Comparison of ENCODE assay signal across 8 cellular contexts in the genomic region with DNA sequence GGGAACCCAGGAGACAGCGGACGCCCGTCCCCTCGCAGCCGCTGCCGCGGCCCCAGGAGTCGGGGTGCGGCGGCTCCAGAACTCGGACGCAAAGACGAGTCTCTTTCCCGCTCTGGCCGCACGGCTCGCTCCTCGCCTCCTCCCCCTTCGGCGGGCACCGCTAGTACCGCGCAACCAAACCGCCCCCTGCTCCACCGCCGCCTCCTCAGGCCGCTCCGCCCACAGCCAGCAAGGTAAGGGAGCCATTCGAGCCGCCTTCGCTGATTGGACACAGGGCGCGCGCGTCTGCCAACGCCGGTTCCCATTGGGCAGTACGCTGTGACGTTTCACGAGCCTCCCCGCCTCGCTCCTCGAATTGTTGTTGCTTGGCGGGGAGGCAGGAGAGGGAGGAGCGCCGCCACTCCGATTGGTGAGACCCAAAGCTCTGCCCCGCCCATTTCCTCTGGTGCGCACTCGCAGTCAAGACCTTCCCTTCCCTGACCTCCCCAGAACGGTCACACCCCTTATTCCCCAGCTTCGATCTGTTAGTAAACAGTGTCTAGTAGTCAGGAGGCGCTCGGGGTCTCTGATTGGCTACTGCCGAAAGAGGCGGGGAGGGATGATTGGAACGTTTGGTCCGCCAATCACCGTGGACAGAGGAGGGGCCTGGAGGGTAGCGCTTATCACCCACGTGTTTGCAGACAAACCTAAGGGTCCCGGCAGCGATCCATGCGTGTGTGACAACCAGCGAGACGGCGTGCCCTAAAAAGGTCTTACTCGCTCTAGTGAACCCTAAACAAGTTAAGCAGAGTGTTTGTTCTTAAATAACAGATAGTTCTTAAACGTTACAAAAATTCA. TPM values are rescaled to one million over a fixed set of nuclear protein-coding genes. Genes with fewer than 3 reads are reported as not detected.
A peak's percentile ranks its signal among the peaks of the same experiment; 100 is the strongest.
DNase-seq lines count a peak whose midpoint lies in the region; ATAC-seq, FAIRE-seq and TF ChIP-seq lines count a peak whose summit lies in the region.

A gene (minus strand): TSS at position 170 of the 837 bp plus-strand sequence. CDS start 207 bp downstream, outside the sequence.

- H3K4me3 ChIP-seq in trophoblast cell (ENCODE audit: low read depth, low read length), result peak within 1 kb of the TSS; percentile 93

- peak within 1 kb of the TSS; percentile 3 for H3K4ac ChIP-seq in trophoblast cell (ENCODE audit: low read depth, low read length)

- H3K79me2 ChIP-seq in trophoblast cell (ENCODE audit: control insufficient read depth, insufficient read depth, low read length, poor library complexity), result peaks cover 4% of the 10 kb centered on the region

- ATAC-seq in HG02840 (IDR thresholded peaks at IDR 0.05; ENCODE audit: low FRiP score, unreplicated experiment), result peak; percentile 90
- peak; percentile 83 to 85 (median 84) for ATAC-seq in T-cell (replicated peaks in 1 of 4)

- FAIRE-seq in GM12891 (lab: Jason Lieb, UNC), result peak; percentile 99

- intact Hi-C loops in cardiac septum (cut with DNase I), result loop anchor here (1.0 to 5.0 kb wide), 3 partner anchors 55 to 728 kb away; a partner anchor contains a TSS

- H3K4me1 ChIP-seq in trophoblast cell (ENCODE audit: control insufficient read depth in 1 of 2, insufficient read depth in 2 of 2, low read length in 2 of 2), result no peaks in the 10 kb centered on the region

- H2BK5ac ChIP-seq in trophoblast cell (ENCODE audit: low read depth, low read length, poor library complexity), result peak within 1 kb of the TSS; percentile 39

- POLR2A ChIA-PET in T-cell (lab: Charles Lee), result interaction anchor here (0.5 to 1.5 kb wide), 8 partner anchors 12 to 775 kb away, joined by 3 to 9 read pairs (median 4); no protein-coding TSS in a partner anchor

- peaks cover 5% of the 10 kb centered on the region for H3K79me1 ChIP-seq in trophoblast cell (ENCODE audit: low read length)

- H3K27me3 Mint-ChIP-seq in T-cell (no peaks in the 10 kb centered on the region), type B pancreatic cell (no peaks in the 10 kb centered on the region)

- peak within 1 kb of the TSS; percentile 66 for H2AFZ ChIP-seq in trophoblast cell (ENCODE audit: insufficient read depth, low read length, poor library complexity)

- H3K27ac ChIP-seq in adipose tissue (ENCODE audit: low read depth, low read length), result peak within 1 kb of the TSS; percentile 94
- H3K27ac ChIP-seq in trophoblast cell (ENCODE audit: low read depth, low read length), result peak within 1 kb of the TSS; percentile 87

- no peaks in the 10 kb centered on the region for H3K36me3 ChIP-seq in trophoblast cell (ENCODE audit: control insufficient read depth in 1 of 2, insufficient read depth in 2 of 2, low read length in 2 of 2)

- no peak within 1 kb of the TSS for H2BK120ac ChIP-seq in trophoblast cell (ENCODE audit: insufficient read depth, low read length, poor library complexity)

- peaks cover 0 to 8% (median 0%) of the 10 kb centered on the region in 3 donors for H3K9me3 Mint-ChIP-seq in T-cell
- no peaks in the 10 kb centered on the region for H3K9me3 Mint-ChIP-seq in type B pancreatic cell

- H3K18ac ChIP-seq in trophoblast cell (ENCODE audit: low read length), result peak within 1 kb of the TSS; percentile 16

- H3K14ac ChIP-seq in trophoblast cell (ENCODE audit: low read length), result peak within 1 kb of the TSS; percentile 40

- CTCF ChIA-PET in T-cell (lab: Charles Lee), result interaction anchor here (1.0 to 3.1 kb wide), 3 partner anchors 17 to 140 kb away, joined by 4 to 17 read pairs (median 6); a partner anchor contains a TSS

- DNase-seq in GM12891 (ENCODE audit: insufficient read length, low spot score) (peak; percentile 82), NCI-H1436 treated with DMSO at 0.1 percent for 48 hours (lab: John Stamatoyannopoulos, UW) (peak; percentile 100), T-cell (peak; percentile 97 to 100 (median 100)), cardiac septum (ENCODE audit: low spot score) (peak; percentile 100), trophoblast cell (peak; percentile 100), type B pancreatic cell (ENCODE audit: extremely low spot score, unreplicated experiment) (peak; percentile 99)

- H3K27ac Mint-ChIP-seq in T-cell (peak within 1 kb of the TSS; percentile 49 to 58), type B pancreatic cell (peak within 1 kb of the TSS; percentile 73)

- H3K36me3 Mint-ChIP-seq in T-cell (peaks cover 6% of the 10 kb centered on the region), type B pancreatic cell (no peaks in the 10 kb centered on the region)

- H3K4me1 Mint-ChIP-seq in T-cell (peaks cover 58 to 65% (median 63%) of the 10 kb centered on the region in 3 donors), type B pancreatic cell (ENCODE audit: unreplicated experiment) (peaks cover 11% of the 10 kb centered on the region)

- H3K4me3 Mint-ChIP-seq in T-cell (peak within 1 kb of the TSS in 2 of 3 donors; percentile 83 to 88), type B pancreatic cell (peak within 1 kb of the TSS; percentile 85)

- peak within 1 kb of the TSS; percentile 89 for H3K9ac ChIP-seq in trophoblast cell (ENCODE audit: low read length)

- H3K4me2 ChIP-seq in trophoblast cell (ENCODE audit: low read length), result peak within 1 kb of the TSS; percentile 96

- H2BK12ac ChIP-seq in trophoblast cell (ENCODE audit: low read length), result no peak within 1 kb of the TSS

- no peak within 1 kb of the TSS for H4K12ac ChIP-seq in trophoblast cell (ENCODE audit: low read depth, low read length)

- no peak within 1 kb of the TSS for H2AK5ac ChIP-seq in trophoblast cell (ENCODE audit: low read length)

- no peaks in the 10 kb centered on the region for H3K9me3 ChIP-seq in trophoblast cell (ENCODE audit: insufficient read depth, low read depth, low read length)

- WGBS in adipose tissue, 3 donors, result 0 to 1% (median 0%) methylated on average over 67 to 69 of the region's 69 CpGs
- WGBS in trophoblast cell (ENCODE audit: extremely low coverage, insufficient coverage, insufficient read length), result no CpG with 5 or more reads among the region's 69 CpGs

- peak within 1 kb of the TSS; percentile 55 for H4K8ac ChIP-seq in trophoblast cell (ENCODE audit: low read depth, low read length)

- 0 out of 2 replicates have a peak, but pooled peaks have one; percentile 34 for TF ChIP-seq POLR2A in GM12891 (IDR thresholded peaks at IDR 0.05; ENCODE audit: low read depth, low read length)

- H3K27me3 ChIP-seq in trophoblast cell (ENCODE audit: insufficient read depth, low read length), result no peaks in the 10 kb centered on the region

- TF ChIP-seq CTCF in type B pancreatic cell (conservative IDR thresholded peaks at IDR 0.05), result no peak

- no peak within 1 kb of the TSS for H4K91ac ChIP-seq in trophoblast cell (ENCODE audit: low read depth, low read length)

- H3K23ac ChIP-seq in trophoblast cell (ENCODE audit: low read length), result no peak within 1 kb of the TSS

TF ChIP-seq in GM12891, 5 proteins besides CTCF, POLR2A, EP300 and RAD21:
- TF ChIP-seq PAX5 (IDR thresholded peaks at IDR 0.05; ENCODE audit: insufficient read depth, low read length, severe bottlenecking) (no peak), POLR2AphosphoS5 (IDR thresholded peaks at IDR 0.05; ENCODE audit: low read depth, low read length) (no peak), POU2F2 (IDR thresholded peaks at IDR 0.05; ENCODE audit: low read depth, low read length) (0 out of 2 replicates have a peak, but pooled peaks have one; percentile 49), SPI1 (IDR thresholded peaks at IDR 0.05; ENCODE audit: low read depth, low read length) (no peak), TAF1 (IDR thresholded peaks at IDR 0.05; ENCODE audit: low read depth, low read length) (peak; percentile 54; the same call in 1 of the 2 replicates)

RNA-seq across cellular contexts. Expression of the gene that starts here (rescaled TPM):
- 0.54 TPM for polyA plus RNA-seq in GM12891 (2012; ENCODE audit: low read depth, missing spikeins)
- 10 to 100 TPM; 28.8 to 39.8 (median 35.3) TPM for total RNA-seq in T-cell
- polyA plus RNA-seq in adipose tissue, result 1 to 10 TPM; 1.0 to 2.8 (median 1.8) TPM
- total RNA-seq in cardiac septum, result 3.8 TPM
- polyA plus RNA-seq in trophoblast cell (2013), result 15.7 and 15.9 TPM in 2 replicates
- total RNA-seq in type B pancreatic cell (ENCODE audit: low replicate concordance), result 6.0 and 7.4 TPM in 2 replicates

Comparison
In these comparisons a context has a peak if more than half of its experiments do, and no peak if none do; other contexts are left out.
1. Peak in every context shown above with its lines: DNase-seq, ATAC-seq, H3K4me3 ChIP-seq and H3K27ac ChIP-seq.